Comparison of ENCODE assay signal across 9 cellular contexts in the genomic region with DNA sequence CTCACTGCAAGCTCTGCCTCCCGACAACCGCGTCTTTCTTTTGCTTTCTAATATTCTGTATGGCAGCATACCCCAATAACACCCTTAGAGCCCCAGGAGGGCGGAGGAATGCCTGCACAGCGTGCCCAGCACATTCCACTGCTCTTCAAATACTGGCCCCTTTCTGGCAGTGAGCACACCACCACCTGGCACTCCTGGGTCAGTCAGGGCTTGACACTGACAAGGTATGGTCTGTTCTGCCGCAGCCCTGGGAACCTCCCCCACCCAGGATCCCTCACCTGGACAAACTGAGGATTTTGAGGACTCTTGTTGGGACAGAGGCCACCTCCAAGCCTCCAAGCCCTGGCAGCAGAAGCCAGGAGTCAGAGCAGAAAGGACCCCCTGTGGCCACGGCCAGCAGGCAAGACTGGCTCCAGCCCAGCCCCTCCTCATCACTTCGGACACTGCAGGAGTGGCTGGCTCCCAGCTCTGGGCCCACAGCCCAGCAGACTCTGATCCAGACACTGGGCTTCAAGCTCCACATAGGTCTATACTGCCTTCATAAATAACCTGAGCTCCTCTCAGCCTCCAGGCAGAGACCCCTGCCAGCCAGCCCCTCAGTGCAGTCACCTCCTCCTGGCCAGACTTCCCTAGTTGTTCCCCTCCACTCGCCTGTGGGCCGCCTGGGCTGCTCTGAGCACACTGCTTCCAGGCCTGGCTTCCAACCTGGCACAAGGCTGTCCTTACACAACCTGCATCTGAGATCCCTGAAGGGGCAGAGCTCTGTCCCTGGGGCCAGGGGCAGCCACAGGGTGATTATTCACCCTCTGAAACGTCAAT. TPM values are rescaled to one million over a fixed set of nuclear protein-coding genes. Genes with fewer than 3 reads are reported as not detected.
DNase-seq lines count a peak whose midpoint lies in the region; ATAC-seq and TF ChIP-seq lines count a peak whose summit lies in the region.
"Had no signal": no experiment of that assay in that cellular context is flagged by ENCODE, and none has a peak within 500 bp of the region (broad histone marks: within the 10 kb centered on the region; RNA-seq: fewer than 3 reads in every experiment).

No MANE protein-coding gene starts in this region.

- no peak overlapping the region for H3K14ac ChIP-seq in mesenchymal stem cell (ENCODE audit: low read length in 2 of 2)

- POLR2A ChIA-PET in SK-N-SH (lab: Yijun Ruan, JAX): interaction anchor here (0.6 kb wide), 1 partner anchor 20 kb away, joined by 3 read pairs; no protein-coding TSS in a partner anchor

- TF ChIP-seq RAD21 in SK-N-SH (IDR thresholded peaks at IDR 0.05; ENCODE audit: low read length): no peak

- 92% methylated on average over 8 of the region's 11 CpGs for WGBS in SK-N-SH (ENCODE audit: low lambda C conversion rate)
- 93% methylated on average over 11 of the region's 11 CpGs for WGBS in mesenchymal stem cell

- H2AK5ac ChIP-seq in mesenchymal stem cell (ENCODE audit: low read length, severe bottlenecking): peak overlapping the region; percentile 5

- H3K36me3 ChIP-seq in SK-N-SH (replicated peaks in 1 of 2; ENCODE audit: control insufficient read depth in 1 of 2, insufficient read depth in 2 of 2, low read length in 1 of 2): peaks cover 25 to 68% of the 10 kb centered on the region in 2 experiments
- peaks cover 68 to 71% of the 10 kb centered on the region in 2 experiments for H3K36me3 ChIP-seq in mesenchymal stem cell (ENCODE audit: control insufficient read depth in 1 of 2, insufficient read depth in 2 of 2, low read depth in 1 of 2, low read length in 2 of 2)

- H2BK120ac ChIP-seq in mesenchymal stem cell (ENCODE audit: low read depth, low read length): no peak overlapping the region

- H4K8ac ChIP-seq in mesenchymal stem cell (ENCODE audit: low read length): peak overlapping the region; percentile 10

- peak overlapping the region; percentile 31 for H4K91ac ChIP-seq in mesenchymal stem cell (ENCODE audit: low read length)

- no peak overlapping the region for H2BK12ac ChIP-seq in mesenchymal stem cell (ENCODE audit: low read length in 2 of 2)

- peak overlapping the region; percentile 35 to 36; a peak in 2 of 4 replicates for H3K27ac ChIP-seq in SK-N-SH (ENCODE audit: low read depth in 2 of 2, low read length in 1 of 2)
- peak overlapping the region; percentile 71 to 82 for H3K27ac ChIP-seq in coronary artery
- no peak overlapping the region for H3K27ac ChIP-seq in mesenchymal stem cell (ENCODE audit: low read length, poor library complexity, severe bottlenecking)
- H3K27ac ChIP-seq in temporal lobe (ENCODE audit: low read depth, low read length): peak overlapping the region; percentile 33

- H2BK5ac ChIP-seq in mesenchymal stem cell (ENCODE audit: low read depth, low read length, poor library complexity, severe bottlenecking): no peak overlapping the region

- TF ChIP-seq CTCF in SK-N-SH (IDR thresholded peaks at IDR 0.05): no peak
- no peak for TF ChIP-seq CTCF in coronary artery (IDR thresholded peaks at IDR 0.05)

- no peaks in the 10 kb centered on the region for H3K9me2 ChIP-seq in SK-N-SH

- H2AFZ ChIP-seq in SK-N-SH (ENCODE audit: low read depth) (no peak overlapping the region), mesenchymal stem cell (ENCODE audit: low read depth, low read length) (no peak overlapping the region)

- peaks cover 30% of the 10 kb centered on the region for H3K79me1 ChIP-seq in mesenchymal stem cell (replicated peaks; ENCODE audit: low read length, poor library complexity, severe bottlenecking)

- no peak overlapping the region for H2BK15ac ChIP-seq in mesenchymal stem cell (ENCODE audit: low read depth, poor library complexity, severe bottlenecking)

- CTCF ChIA-PET in SK-N-SH (lab: Yijun Ruan, JAX): interaction anchor here (0.8 to 23.7 kb wide), 4 partner anchors 21 to 49 kb away, joined by 3 to 403 read pairs (median 3); no protein-coding TSS in a partner anchor

- H3K79me2 ChIP-seq in SK-N-SH (ENCODE audit: insufficient read depth): peaks cover 68% of the 10 kb centered on the region

- no peak for TF ChIP-seq EP300 in SK-N-SH (IDR thresholded peaks at IDR 0.05; ENCODE audit: borderline replicate concordance in 1 of 2, low read depth in 1 of 2, low read length in 1 of 2)

- H3K9me3 ChIP-seq in SK-N-SH: no peaks in the 10 kb centered on the region
- no peaks in the 10 kb centered on the region for H3K9me3 ChIP-seq in mesenchymal stem cell (ENCODE audit: control insufficient read depth, low read length)

- no peak overlapping the region for H3K9ac ChIP-seq in SK-N-SH
- H3K9ac ChIP-seq in mesenchymal stem cell (ENCODE audit: low read length): peak overlapping the region; percentile 65

- H3K27me3 ChIP-seq in SK-N-SH (ENCODE audit: insufficient read depth) (no peaks in the 10 kb centered on the region), mesenchymal stem cell (ENCODE audit: control insufficient read depth in 1 of 2, insufficient read depth in 1 of 2, low read length in 2 of 2) (no peaks in the 10 kb centered on the region)

- H3K4me2 ChIP-seq in SK-N-SH (peak overlapping the region; percentile 44; the same call in 1 of the 2 replicates), mesenchymal stem cell (ENCODE audit: low read length, poor library complexity, severe bottlenecking) (no peak overlapping the region)

- DNase-seq in SK-N-SH: no peak
- DNase-seq in coronary artery (ENCODE audit: low spot score): no peak
- DNase-seq in mesenchymal stem cell: no peak
- DNase-seq in NCI-H1105 treated with DMSO at 0.1 percent for 48 hours (lab: John Stamatoyannopoulos, UW): no peak
- DNase-seq in midbrain (lab: John Stamatoyannopoulos, UW): no peak
- DNase-seq: activated T-cell treated with anti-CD3 and anti-CD28 coated beads for 4 hours, NCI-H524 treated with DMSO at 0.1 percent for 48 hours had no signal

- H3K4me3 ChIP-seq in SK-N-SH (ENCODE audit: low read depth in 2 of 2, low read length in 1 of 2) (no peak overlapping the region), coronary artery (no peak overlapping the region), mesenchymal stem cell (ENCODE audit: insufficient read depth in 1 of 2, low read depth in 1 of 2, low read length in 2 of 2) (no peak overlapping the region)

- peaks cover 7 to 20% of the 10 kb centered on the region in 2 experiments; a peak in 3 of 4 replicates for H3K4me1 ChIP-seq in SK-N-SH (ENCODE audit: control insufficient read depth in 1 of 2, insufficient read depth in 2 of 2, low read depth in 1 of 2, low read length in 1 of 2)
- H3K4me1 ChIP-seq in mesenchymal stem cell (ENCODE audit: control insufficient read depth, insufficient read depth, low read depth, low read length): peaks cover 43% of the 10 kb centered on the region

- no peak overlapping the region for H3K4ac ChIP-seq in mesenchymal stem cell (ENCODE audit: low read depth in 1 of 2, low read length in 2 of 2)

- no peak for ATAC-seq in activated CD4-positive, CD25-positive, alpha-beta regulatory T cell treated with anti-CD3 and anti-CD28 coated beads, Interleukin-2, amount 50 U/mL, for 24 hours

- H3K18ac ChIP-seq in mesenchymal stem cell (ENCODE audit: low read depth in 1 of 2, low read length in 2 of 2): no peak overlapping the region

- H4K20me1 ChIP-seq in SK-N-SH (ENCODE audit: insufficient read depth): peaks cover 76% of the 10 kb centered on the region

- H3F3A ChIP-seq in SK-N-SH (replicated peaks; ENCODE audit: insufficient read depth): peaks cover 12% of the 10 kb centered on the region

- H3K23ac ChIP-seq in mesenchymal stem cell (ENCODE audit: low read length in 2 of 2): no peak overlapping the region

TF ChIP-seq in SK-N-SH, 30 proteins besides CTCF, POLR2A, EP300 and RAD21 (continues in another document):
- TF ChIP-seq RCOR1 (IDR thresholded peaks at IDR 0.05; ENCODE audit: low read length) (no peak), TAF1 (IDR thresholded peaks at IDR 0.05; ENCODE audit: borderline replicate concordance, low read depth, low read length) (no peak), POLR2AphosphoS5 (IDR thresholded peaks at IDR 0.05; ENCODE audit: low read depth, low read length) (no peak), ELF1 (IDR thresholded peaks at IDR 0.05) (no peak), MEF2A (IDR thresholded peaks at IDR 0.05; ENCODE audit: borderline replicate concordance, low read depth) (no peak)
- TF ChIP-seq, protein P1, sequence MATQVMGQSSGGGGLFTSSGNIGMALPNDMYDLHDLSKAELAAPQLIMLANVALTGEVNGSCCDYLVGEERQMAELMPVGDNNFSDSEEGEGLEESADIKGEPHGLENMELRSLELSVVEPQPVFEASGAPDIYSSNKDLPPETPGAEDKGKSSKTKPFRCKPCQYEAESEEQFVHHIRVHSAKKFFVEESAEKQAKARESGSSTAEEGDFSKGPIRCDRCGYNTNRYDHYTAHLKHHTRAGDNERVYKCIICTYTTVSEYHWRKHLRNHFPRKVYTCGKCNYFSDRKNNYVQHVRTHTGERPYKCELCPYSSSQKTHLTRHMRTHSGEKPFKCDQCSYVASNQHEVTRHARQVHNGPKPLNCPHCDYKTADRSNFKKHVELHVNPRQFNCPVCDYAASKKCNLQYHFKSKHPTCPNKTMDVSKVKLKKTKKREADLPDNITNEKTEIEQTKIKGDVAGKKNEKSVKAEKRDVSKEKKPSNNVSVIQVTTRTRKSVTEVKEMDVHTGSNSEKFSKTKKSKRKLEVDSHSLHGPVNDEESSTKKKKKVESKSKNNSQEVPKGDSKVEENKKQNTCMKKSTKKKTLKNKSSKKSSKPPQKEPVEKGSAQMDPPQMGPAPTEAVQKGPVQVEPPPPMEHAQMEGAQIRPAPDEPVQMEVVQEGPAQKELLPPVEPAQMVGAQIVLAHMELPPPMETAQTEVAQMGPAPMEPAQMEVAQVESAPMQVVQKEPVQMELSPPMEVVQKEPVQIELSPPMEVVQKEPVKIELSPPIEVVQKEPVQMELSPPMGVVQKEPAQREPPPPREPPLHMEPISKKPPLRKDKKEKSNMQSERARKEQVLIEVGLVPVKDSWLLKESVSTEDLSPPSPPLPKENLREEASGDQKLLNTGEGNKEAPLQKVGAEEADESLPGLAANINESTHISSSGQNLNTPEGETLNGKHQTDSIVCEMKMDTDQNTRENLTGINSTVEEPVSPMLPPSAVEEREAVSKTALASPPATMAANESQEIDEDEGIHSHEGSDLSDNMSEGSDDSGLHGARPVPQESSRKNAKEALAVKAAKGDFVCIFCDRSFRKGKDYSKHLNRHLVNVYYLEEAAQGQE (IDR thresholded peaks at IDR 0.05; ENCODE audit: low read depth, low read length): no peak

RNA-seq across cellular contexts. Expression of a gene that starts 14.5 kb away (rescaled TPM):
- polyA plus RNA-seq in SK-N-SH (2012; rRNA removed): 52.1 and 65.2 TPM in 2 replicates
- polyA plus RNA-seq in SK-N-SH (2012; cell fraction: cytosol; rRNA removed): 44.2 and 44.3 TPM in 2 replicates
- polyA plus RNA-seq in SK-N-SH (2012; cell fraction: nucleus; rRNA removed): 139 and 179 TPM in 2 replicates
- polyA plus RNA-seq in mesenchymal stem cell (2013, experiment 1 of 2): 70.6 TPM
- polyA plus RNA-seq in mesenchymal stem cell (2013, experiment 2 of 2): 69.9 TPM
- 34.9 TPM for total RNA-seq in temporal lobe

RNA-seq across cellular contexts. Expression of a gene that starts 50.6 kb away (rescaled TPM):
- 82.5 and 104 TPM in 2 replicates for polyA plus RNA-seq in SK-N-SH (2012; rRNA removed)
- 94.9 and 110 TPM in 2 replicates for polyA plus RNA-seq in SK-N-SH (2012; cell fraction: cytosol; rRNA removed)
- polyA plus RNA-seq in SK-N-SH (2012; cell fraction: nucleus; rRNA removed): 54.4 and 105 TPM in 2 replicates
- polyA plus RNA-seq in mesenchymal stem cell (2013, experiment 1 of 2): 67.4 TPM
- polyA plus RNA-seq in mesenchymal stem cell (2013, experiment 2 of 2): 68.8 TPM
- total RNA-seq in temporal lobe: 185 TPM
